18 cellular contexts compared by ENCODE assay signal in genomic region chr6:114558153-114558552, GRCh38.
A peak's percentile ranks its signal among the peaks of the same experiment; 100 is the strongest.
DNase-seq lines count a peak whose midpoint lies in the region; ATAC-seq, FAIRE-seq and TF ChIP-seq lines count a peak whose summit lies in the region.
"Had no signal": no experiment of that assay in that cellular context is flagged by ENCODE, and none has a peak within 500 bp of the region (broad histone marks: within the 10 kb centered on the region; RNA-seq: fewer than 3 reads in every experiment).

No MANE protein-coding gene starts in this region.

- H3K27me3 ChIP-seq in BE2C, result no peaks in the 10 kb centered on the region
- H3K27me3 ChIP-seq: BLaER1 treated with 17β-estradiol and CSF1 and Interleukin-3, amounts not matched to agents 10 nM and 100 nM had no signal

- H3K9me3 ChIP-seq in BE2C, result no peaks in the 10 kb centered on the region

- H3K4me3 ChIP-seq in BE2C (ENCODE audit: low read depth, low read length), result no peak overlapping the region
- H3K4me3 ChIP-seq: BLaER1 treated with 17β-estradiol and CSF1 and Interleukin-3, amounts not matched to agents 10 nM and 100 nM; GM12878; GM23338 had no signal

- TF ChIP-seq CTCF in BE2C (IDR thresholded peaks at IDR 0.05; ENCODE audit: low read depth, low read length), result no peak
- TF ChIP-seq CTCF in D721Med (IDR thresholded peaks at IDR 0.05; ENCODE audit: insufficient read depth, missing control alignments), result no peak

- ATAC-seq in SK-N-SH treated with all-trans-retinoic acid at 6 μM for 48 hours (no peak), HG02973 (IDR thresholded peaks at IDR 0.05; ENCODE audit: unreplicated experiment) (no peak)
- ATAC-seq: GM12878, GM23338, HCT116 had no signal

- H3K4me1 ChIP-seq in BE2C, result peaks cover 18% of the 10 kb centered on the region
- H3K4me1 ChIP-seq: BLaER1 treated with 17β-estradiol and CSF1 and Interleukin-3, amounts not matched to agents 10 nM and 100 nM had no signal

- peak; percentile 36 for DNase-seq in BE2C
- DNase-seq in OCI-M1 (lab: John Stamatoyannopoulos, UW), result peak; percentile 47
- no peak for DNase-seq in DMS 273 treated with DMSO at 0.1 percent for 48 hours (lab: John Stamatoyannopoulos, UW)
- DNase-seq in D721Med (ENCODE audit: insufficient read length, low spot score), result no peak
- DNase-seq: Calu3; CD4-positive, alpha-beta memory T cell; COR-L47; DMS79; EL; GDM1; H9 had no signal

- H3K36me3 ChIP-seq in BE2C, result no peaks in the 10 kb centered on the region
- H3K36me3 ChIP-seq: BLaER1 treated with 17β-estradiol and CSF1 and Interleukin-3, amounts not matched to agents 10 nM and 100 nM had no signal

- FAIRE-seq in D721Med (lab: Jason Lieb, UNC), result no peak
- FAIRE-seq: GM12878, GM19239 had no signal

TF ChIP-seq in SK-N-SH treated with all-trans-retinoic acid at 6 μM for 48 hours, 23 proteins besides CTCF, POLR2A, EP300 and RAD21:
- TF ChIP-seq RARB (CRISPR knock-in tag; IDR thresholded peaks at IDR 0.05) (no peak), PATZ1 (CRISPR knock-in tag; IDR thresholded peaks at IDR 0.05; ENCODE audit: borderline replicate concordance) (no peak), BACH2 (CRISPR knock-in tag; IDR thresholded peaks at IDR 0.05; ENCODE audit: borderline replicate concordance) (no peak), ARNTL (CRISPR knock-in tag; IDR thresholded peaks at IDR 0.05; ENCODE audit: borderline replicate concordance, low read depth) (no peak), ISL1 (CRISPR knock-in tag; IDR thresholded peaks at IDR 0.05) (peak; percentile 53), TCF4 (CRISPR knock-in tag; IDR thresholded peaks at IDR 0.05; ENCODE audit: borderline replicate concordance) (peak; percentile 36; the same call in 1 of the 2 replicates), ZNF70 (CRISPR knock-in tag; IDR thresholded peaks at IDR 0.05) (no peak)
- TF ChIP-seq, protein P1, sequence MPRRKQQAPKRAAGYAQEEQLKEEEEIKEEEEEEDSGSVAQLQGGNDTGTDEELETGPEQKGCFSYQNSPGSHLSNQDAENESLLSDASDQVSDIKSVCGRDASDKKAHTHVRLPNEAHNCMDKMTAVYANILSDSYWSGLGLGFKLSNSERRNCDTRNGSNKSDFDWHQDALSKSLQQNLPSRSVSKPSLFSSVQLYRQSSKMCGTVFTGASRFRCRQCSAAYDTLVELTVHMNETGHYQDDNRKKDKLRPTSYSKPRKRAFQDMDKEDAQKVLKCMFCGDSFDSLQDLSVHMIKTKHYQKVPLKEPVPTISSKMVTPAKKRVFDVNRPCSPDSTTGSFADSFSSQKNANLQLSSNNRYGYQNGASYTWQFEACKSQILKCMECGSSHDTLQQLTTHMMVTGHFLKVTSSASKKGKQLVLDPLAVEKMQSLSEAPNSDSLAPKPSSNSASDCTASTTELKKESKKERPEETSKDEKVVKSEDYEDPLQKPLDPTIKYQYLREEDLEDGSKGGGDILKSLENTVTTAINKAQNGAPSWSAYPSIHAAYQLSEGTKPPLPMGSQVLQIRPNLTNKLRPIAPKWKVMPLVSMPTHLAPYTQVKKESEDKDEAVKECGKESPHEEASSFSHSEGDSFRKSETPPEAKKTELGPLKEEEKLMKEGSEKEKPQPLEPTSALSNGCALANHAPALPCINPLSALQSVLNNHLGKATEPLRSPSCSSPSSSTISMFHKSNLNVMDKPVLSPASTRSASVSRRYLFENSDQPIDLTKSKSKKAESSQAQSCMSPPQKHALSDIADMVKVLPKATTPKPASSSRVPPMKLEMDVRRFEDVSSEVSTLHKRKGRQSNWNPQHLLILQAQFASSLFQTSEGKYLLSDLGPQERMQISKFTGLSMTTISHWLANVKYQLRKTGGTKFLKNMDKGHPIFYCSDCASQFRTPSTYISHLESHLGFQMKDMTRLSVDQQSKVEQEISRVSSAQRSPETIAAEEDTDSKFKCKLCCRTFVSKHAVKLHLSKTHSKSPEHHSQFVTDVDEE (CRISPR knock-in tag; IDR thresholded peaks at IDR 0.05), result no peak

Comparison
In these comparisons a context has a peak if more than half of its experiments do, and no peak if none do; other contexts are left out.
1. DNase-seq: peak in BE2C (single experiment) and OCI-M1 (single experiment); none in DMS 273 treated with DMSO at 0.1 percent for 48 hours (single experiment) and D721Med (single experiment).